In genomic region chr5:72308853-72309191, GRCh38 we compare ENCODE assay signal across 8 cellular contexts. TPM values are rescaled to one million over a fixed set of nuclear protein-coding genes. Genes with fewer than 3 reads are reported as not detected.
A peak's percentile ranks its signal among the peaks of the same experiment; 100 is the strongest.
DNase-seq lines count a peak whose midpoint lies in the region; TF ChIP-seq lines count a peak whose summit lies in the region.

No MANE protein-coding gene starts in this region.

- H3K9me3 ChIP-seq in right atrium auricular region (no peaks in the 10 kb centered on the region), adipocyte (ENCODE audit: control insufficient read depth, low read length) (no peaks in the 10 kb centered on the region), mucosa of rectum (ENCODE audit: control insufficient read depth in 2 of 2, low read length in 2 of 2) (no peaks in the 10 kb centered on the region), vagina (no peaks in the 10 kb centered on the region)

- H3K4me3 ChIP-seq in right atrium auricular region, result no peak overlapping the region
- H3K4me3 ChIP-seq in adipocyte (ENCODE audit: low read length), result peak overlapping the region; percentile 11
- peak overlapping the region in 1 of 2 donors; percentile 59 for H3K4me3 ChIP-seq in mucosa of rectum (ENCODE audit: low read length in 2 of 2)
- H3K4me3 ChIP-seq in vagina, result no peak overlapping the region
- no peak overlapping the region; the same call in 1 of the 2 replicates for H3K4me3 ChIP-seq in H7 (ENCODE audit: insufficient read depth, low read depth, low read length)

- no peak for TF ChIP-seq CTCF in right atrium auricular region (IDR thresholded peaks at IDR 0.05)
- no peak for TF ChIP-seq CTCF in vagina (IDR thresholded peaks at IDR 0.05)

- no peak for TF ChIP-seq POLR2A in vagina (IDR thresholded peaks at IDR 0.05)

- DNase-seq in right atrium auricular region (ENCODE audit: low spot score) (no peak), cardiac septum (ENCODE audit: low spot score) (no peak), adipocyte (ENCODE audit: low read depth) (no peak), vagina (ENCODE audit: extremely low spot score in 2 of 2) (no peak), islet precursor cell (no peak), H7 (no peak)
- no peak for DNase-seq in activated effector memory CD4-positive, alpha-beta T cell treated with anti-CD3 and anti-CD28 coated beads, Interleukin-2, amount 50 U/mL, for 16 hours

- H3K4me1 ChIP-seq in right atrium auricular region (peaks cover 0 to 12% of the 10 kb centered on the region in 2 donors), adipocyte (ENCODE audit: control insufficient read depth, insufficient read depth, low read length) (peaks cover 32% of the 10 kb centered on the region), mucosa of rectum (ENCODE audit: control insufficient read depth in 2 of 2, insufficient read depth in 2 of 2, low read length in 2 of 2) (peaks cover 8 to 10% of the 10 kb centered on the region in 2 donors), vagina (peaks cover 21% of the 10 kb centered on the region)

- intact Hi-C loops in cardiac septum (cut with DNase I) (loop anchor here (1.0 to 5.0 kb wide), 4 partner anchors 174 to 526 kb away; no protein-coding TSS in a partner anchor), vagina (cut with DNase I) (no loop called here)

- H3K27me3 ChIP-seq in right atrium auricular region (no peaks in the 10 kb centered on the region), adipocyte (replicated peaks; ENCODE audit: control insufficient read depth, insufficient read depth, low read length) (no peaks in the 10 kb centered on the region), mucosa of rectum (ENCODE audit: control insufficient read depth in 2 of 2, insufficient read depth in 2 of 2, low read length in 2 of 2) (no peaks in the 10 kb centered on the region), vagina (no peaks in the 10 kb centered on the region), H7 (ENCODE audit: control insufficient read depth, insufficient read depth, low read length) (no peaks in the 10 kb centered on the region)

- H3K27ac ChIP-seq in right atrium auricular region, result peak overlapping the region; percentile 95 to 96
- peak overlapping the region in 1 of 2 donors; percentile 21 for H3K27ac ChIP-seq in mucosa of rectum (ENCODE audit: low read depth in 2 of 2, low read length in 2 of 2)
- peak overlapping the region; percentile 92 for H3K27ac ChIP-seq in vagina

- H3K9ac ChIP-seq in adipocyte (ENCODE audit: low read length), result peak overlapping the region; percentile 99
- H3K9ac ChIP-seq in mucosa of rectum (ENCODE audit: low read depth in 1 of 2, low read length in 2 of 2), result peak overlapping the region; percentile 44 to 94

- H3K36me3 ChIP-seq in right atrium auricular region (peaks cover 33% of the 10 kb centered on the region), adipocyte (ENCODE audit: control insufficient read depth, insufficient read depth, low read length, severe bottlenecking) (peaks cover 32% of the 10 kb centered on the region), mucosa of rectum (ENCODE audit: control insufficient read depth in 2 of 2, insufficient read depth in 2 of 2, low read length in 2 of 2) (peaks cover 13 to 20% of the 10 kb centered on the region in 2 donors), vagina (peaks cover 0 to 6% of the 10 kb centered on the region in 2 donors), H7 (replicated peaks; ENCODE audit: control insufficient read depth, insufficient read depth, low read length) (peaks cover 4% of the 10 kb centered on the region)

RNA-seq across cellular contexts. Expression of gene MRPS27, which starts 11.2 kb away (rescaled TPM):
- total RNA-seq in right atrium auricular region (10 to 100 TPM; 40.1 to 59.0 TPM), cardiac septum (60.4 TPM), vagina (44.9 TPM)
- total RNA-seq in H7 (2014; rRNA removed; shearing (Covaris generic)), result 119 and 127 TPM in 2 replicates

RNA-seq across cellular contexts. Expression of gene PTCD2, which starts 11.4 kb away (rescaled TPM):
- 1 to 10 TPM; 5.1 to 9.2 TPM for total RNA-seq in right atrium auricular region
- total RNA-seq in cardiac septum, result 17.3 TPM
- 6.9 TPM for total RNA-seq in vagina
- total RNA-seq in H7 (2014; rRNA removed; shearing (Covaris generic)), result 15.0 and 16.6 TPM in 2 replicates
